39 cellular contexts compared by ENCODE assay signal in the genomic region with DNA sequence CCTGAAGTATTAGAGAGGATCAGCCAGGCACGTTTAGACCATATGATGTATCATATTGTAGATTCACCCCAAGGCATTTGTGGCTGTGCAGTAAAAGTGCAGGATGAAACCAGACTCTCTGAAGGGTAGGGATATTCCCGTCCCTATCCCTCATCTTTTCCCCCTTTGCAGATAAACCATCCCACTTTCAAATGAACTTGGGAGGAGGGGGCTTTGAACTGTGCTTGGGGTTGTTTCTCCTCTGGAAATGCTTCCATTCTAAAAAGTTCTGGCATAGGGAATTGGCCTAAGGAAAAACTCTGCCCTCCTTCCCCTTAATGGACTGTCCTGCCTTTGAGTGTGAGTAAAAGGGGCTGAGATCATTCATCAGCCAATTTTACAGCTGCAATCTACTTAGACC. TPM values are rescaled to one million over a fixed set of nuclear protein-coding genes. Genes with fewer than 3 reads are reported as not detected.
"Had no signal": no experiment of that assay in that cellular context is flagged by ENCODE, and none has a peak within 500 bp of the region (broad histone marks: within the 10 kb centered on the region; RNA-seq: fewer than 3 reads in every experiment).

No MANE protein-coding gene starts in this region.

- H3K27ac Mint-ChIP-seq: activated naive CD4-positive, alpha-beta T cell treated with anti-CD3 and anti-CD28 coated beads for 36 hours; activated naive CD4-positive, alpha-beta T cell treated with anti-CD3 and anti-CD28 coated beads, Interleukin-2, amount 10 ng/mL, durations not matched to agents 7 days and 5 days; activated naive CD4-positive, alpha-beta T cell treated with anti-CD3 and anti-CD28 coated beads, Interleukin-2, amount 50 U/mL, for 24 hours; activated naive CD8-positive, alpha-beta T cell; activated naive CD8-positive, alpha-beta T cell treated with anti-CD3 and anti-CD28 coated beads for 36 hours; activated naive CD8-positive, alpha-beta T cell treated with anti-CD3 and anti-CD28 coated beads, Interleukin-2, amount 10 ng/mL, durations not matched to agents 7 days and 5 days; activated naive CD8-positive, alpha-beta T cell treated with anti-CD3 and anti-CD28 coated beads, Interleukin-2, amount 50 U/mL, for 24 hours; activated T-cell treated with anti-CD3 and anti-CD28 coated beads, Interleukin-2, amount 50 U/mL, for 24 hours; activated T-cell treated with anti-CD3 and anti-CD28 coated beads, Interleukin-2, amount 50 U/mL, for 72 hours; activated T-helper 1 cell treated with anti-CD3 and anti-CD28 coated beads, Interleukin-12 subunit alpha, Interleukin-12 subunit beta, Interleukin-2, Interleukin-4 antibody, amounts not matched to agents 30 ng/mL and 10 ng/mL and 1 ng/mL, durations not matched to agents 14 hours and 24 hours and 36 hours; activated T-helper 17 cell treated with anti-CD3 and anti-CD28 coated beads, Interleukin-2, amount 50 U/mL, for 72 hours; activated T-helper 2 cell treated with anti-CD3 and anti-CD28 coated beads, Interferon-gamma antibody, Interleukin-2, Interleukin-4, amounts not matched to agents 10 μg/mL and 5 μg/mL and 100 μg/mL, durations not matched to agents 14 hours and 24 hours and 36 hours; brain had no signal

- H3K9me3 ChIP-seq: adrenal gland, ascending aorta, body of pancreas, breast epithelium had no signal

- H3K4me3 Mint-ChIP-seq: activated naive CD4-positive, alpha-beta T cell treated with anti-CD3 and anti-CD28 coated beads for 36 hours; activated naive CD4-positive, alpha-beta T cell treated with anti-CD3 and anti-CD28 coated beads, Interleukin-2, amount 10 ng/mL, durations not matched to agents 7 days and 5 days; activated naive CD4-positive, alpha-beta T cell treated with anti-CD3 and anti-CD28 coated beads, Interleukin-2, amount 50 U/mL, for 24 hours; activated naive CD8-positive, alpha-beta T cell; activated naive CD8-positive, alpha-beta T cell treated with anti-CD3 and anti-CD28 coated beads for 36 hours; activated naive CD8-positive, alpha-beta T cell treated with anti-CD3 and anti-CD28 coated beads, Interleukin-2, amount 10 ng/mL, durations not matched to agents 7 days and 5 days; activated naive CD8-positive, alpha-beta T cell treated with anti-CD3 and anti-CD28 coated beads, Interleukin-2, amount 50 U/mL, for 24 hours; activated T-cell treated with anti-CD3 and anti-CD28 coated beads, Interleukin-2, amount 50 U/mL, for 24 hours; activated T-cell treated with anti-CD3 and anti-CD28 coated beads, Interleukin-2, amount 50 U/mL, for 4 hours; activated T-cell treated with anti-CD3 and anti-CD28 coated beads, Interleukin-2, amount 50 U/mL, for 72 hours; activated T-helper 1 cell treated with anti-CD3 and anti-CD28 coated beads, Interleukin-12 subunit alpha, Interleukin-12 subunit beta, Interleukin-2, Interleukin-4 antibody, amounts not matched to agents 30 ng/mL and 10 ng/mL and 1 ng/mL, durations not matched to agents 14 hours and 24 hours and 36 hours; activated T-helper 17 cell treated with anti-CD3 and anti-CD28 coated beads, Interleukin-2, amount 50 U/mL, for 72 hours; brain; central memory CD8-positive, alpha-beta T cell had no signal

- H3K27me3 Mint-ChIP-seq: activated naive CD4-positive, alpha-beta T cell treated with anti-CD3 and anti-CD28 coated beads, Interleukin-2, amount 10 ng/mL, durations not matched to agents 7 days and 5 days; activated naive CD4-positive, alpha-beta T cell treated with anti-CD3 and anti-CD28 coated beads, Interleukin-2, amount 50 U/mL, for 24 hours; activated naive CD8-positive, alpha-beta T cell treated with anti-CD3 and anti-CD28 coated beads for 36 hours; activated naive CD8-positive, alpha-beta T cell treated with anti-CD3 and anti-CD28 coated beads, Interleukin-2, amount 50 U/mL, for 24 hours; activated T-helper 17 cell treated with anti-CD3 and anti-CD28 coated beads, Interleukin-2, amount 50 U/mL, for 72 hours; brain; central memory CD8-positive, alpha-beta T cell had no signal

- H3K4me1 Mint-ChIP-seq: activated naive CD4-positive, alpha-beta T cell treated with anti-CD3 and anti-CD28 coated beads, Interleukin-2, amount 10 ng/mL, durations not matched to agents 7 days and 5 days; activated naive CD4-positive, alpha-beta T cell treated with anti-CD3 and anti-CD28 coated beads, Interleukin-2, amount 50 U/mL, for 24 hours; activated naive CD8-positive, alpha-beta T cell treated with anti-CD3 and anti-CD28 coated beads for 36 hours; activated naive CD8-positive, alpha-beta T cell treated with anti-CD3 and anti-CD28 coated beads, Interleukin-2, amount 10 ng/mL, durations not matched to agents 7 days and 5 days; activated naive CD8-positive, alpha-beta T cell treated with anti-CD3 and anti-CD28 coated beads, Interleukin-2, amount 50 U/mL, for 24 hours; activated T-helper 17 cell treated with anti-CD3 and anti-CD28 coated beads, Interleukin-2, amount 50 U/mL, for 72 hours; brain; central memory CD8-positive, alpha-beta T cell had no signal

- H3K36me3 Mint-ChIP-seq: activated naive CD4-positive, alpha-beta T cell treated with anti-CD3 and anti-CD28 coated beads, Interleukin-2, amount 10 ng/mL, durations not matched to agents 7 days and 5 days; activated naive CD4-positive, alpha-beta T cell treated with anti-CD3 and anti-CD28 coated beads, Interleukin-2, amount 50 U/mL, for 24 hours; activated naive CD4-positive, alpha-beta T cell treated with anti-CD3 and anti-CD28 coated beads, Interleukin-2, amount 50 U/mL, for 72 hours; activated naive CD8-positive, alpha-beta T cell; activated naive CD8-positive, alpha-beta T cell treated with anti-CD3 and anti-CD28 coated beads for 36 hours; activated naive CD8-positive, alpha-beta T cell treated with anti-CD3 and anti-CD28 coated beads, Interleukin-2, amount 10 ng/mL, durations not matched to agents 7 days and 5 days had no signal

- H3K4me1 ChIP-seq: adrenal gland, ascending aorta, body of pancreas, breast epithelium had no signal

- H3K36me3 ChIP-seq: adrenal gland, ascending aorta, brain microvascular endothelial cell, breast epithelium, cardiac muscle cell had no signal

- H3K27me3 ChIP-seq: adrenal gland, ascending aorta, body of pancreas, brain microvascular endothelial cell, breast epithelium, cardiac muscle cell had no signal

- H3K9me3 Mint-ChIP-seq: activated naive CD4-positive, alpha-beta T cell treated with anti-CD3 and anti-CD28 coated beads for 36 hours; activated naive CD4-positive, alpha-beta T cell treated with anti-CD3 and anti-CD28 coated beads, Interleukin-2, amount 10 ng/mL, durations not matched to agents 7 days and 5 days; activated naive CD4-positive, alpha-beta T cell treated with anti-CD3 and anti-CD28 coated beads, Interleukin-2, amount 50 U/mL, for 24 hours; activated naive CD4-positive, alpha-beta T cell treated with anti-CD3 and anti-CD28 coated beads, Interleukin-2, amount 50 U/mL, for 72 hours; activated naive CD8-positive, alpha-beta T cell treated with anti-CD3 and anti-CD28 coated beads for 36 hours; activated naive CD8-positive, alpha-beta T cell treated with anti-CD3 and anti-CD28 coated beads, Interleukin-2, amount 10 ng/mL, durations not matched to agents 7 days and 5 days; activated naive CD8-positive, alpha-beta T cell treated with anti-CD3 and anti-CD28 coated beads, Interleukin-2, amount 50 U/mL, for 24 hours; activated T-cell treated with anti-CD3 and anti-CD28 coated beads, Interleukin-2, amount 50 U/mL, for 24 hours; activated T-cell treated with anti-CD3 and anti-CD28 coated beads, Interleukin-2, amount 50 U/mL, for 4 hours; activated T-cell treated with anti-CD3 and anti-CD28 coated beads, Interleukin-2, amount 50 U/mL, for 72 hours; activated T-helper 1 cell treated with anti-CD3 and anti-CD28 coated beads, Interleukin-12 subunit alpha, Interleukin-12 subunit beta, Interleukin-2, Interleukin-4 antibody, amounts not matched to agents 30 ng/mL and 10 ng/mL and 1 ng/mL, durations not matched to agents 14 hours and 24 hours and 36 hours; activated T-helper 17 cell treated with anti-CD3 and anti-CD28 coated beads, Interleukin-2, amount 50 U/mL, for 72 hours; activated T-helper 2 cell treated with anti-CD3 and anti-CD28 coated beads, Interferon-gamma antibody, Interleukin-2, Interleukin-4, amounts not matched to agents 10 μg/mL and 5 μg/mL and 100 μg/mL, durations not matched to agents 14 hours and 24 hours and 36 hours; central memory CD8-positive, alpha-beta T cell had no signal

- FAIRE-seq: astrocyte, bronchial epithelial cell had no signal

- ATAC-seq: activated naive CD4-positive, alpha-beta T cell treated with anti-CD3 and anti-CD28 coated beads, Interleukin-2, amount 50 U/mL, for 72 hours; activated naive CD8-positive, alpha-beta T cell treated with anti-CD3 and anti-CD28 coated beads, Interleukin-2, amount 50 U/mL, for 24 hours; activated T-cell treated with anti-CD3 and anti-CD28 coated beads, Interleukin-2, amount 50 U/mL, for 4 hours; activated T-cell treated with anti-CD3 and anti-CD28 coated beads, Interleukin-2, amount 50 U/mL, for 72 hours; activated T-helper 17 cell treated with anti-CD3 and anti-CD28 coated beads, Interleukin-2, amount 50 U/mL, for 72 hours; body of pancreas had no signal

- DNase-seq: activated effector memory CD4-positive, alpha-beta T cell treated with anti-CD3 and anti-CD28 coated beads, Interleukin-2, amount 50 U/mL, for 16 hours; activated effector memory CD4-positive, alpha-beta T cell treated with Interleukin-2 at 50 U/mL for 16 hours; activated gamma-delta T cell; activated naive CD4-positive, alpha-beta T cell; activated naive CD4-positive, alpha-beta T cell treated with anti-CD3 and anti-CD28 coated beads for 36 hours; activated naive CD4-positive, alpha-beta T cell treated with anti-CD3 and anti-CD28 coated beads, Interleukin-2, amount 10 ng/mL, durations not matched to agents 7 days and 5 days; activated naive CD4-positive, alpha-beta T cell treated with anti-CD3 and anti-CD28 coated beads, Interleukin-2, amount 50 U/mL, for 16 hours; activated naive CD4-positive, alpha-beta T cell treated with Interleukin-2 at 50 U/mL for 16 hours; activated naive CD8-positive, alpha-beta T cell treated with anti-CD3 and anti-CD28 coated beads for 36 hours; activated naive CD8-positive, alpha-beta T cell treated with anti-CD3 and anti-CD28 coated beads, Interleukin-2, amount 10 ng/mL, durations not matched to agents 7 days and 5 days; activated naive CD8-positive, alpha-beta T cell treated with anti-CD3 and anti-CD28 coated beads, Interleukin-2, amount 50 U/mL, for 24 hours; activated T-cell treated with anti-CD3 and anti-CD28 coated beads, Interleukin-2, amount 50 U/mL, for 1 hour; activated T-cell treated with anti-CD3 and anti-CD28 coated beads, Interleukin-2, amount 50 U/mL, for 24 hours; activated T-cell treated with anti-CD3 and anti-CD28 coated beads, Interleukin-2, amount 50 U/mL, for 4 hours; activated T-cell treated with anti-CD3 and anti-CD28 coated beads, Interleukin-2, amount 50 U/mL, for 48 hours; activated T-cell treated with anti-CD3 and anti-CD28 coated beads, Interleukin-2, amount 50 U/mL, for 72 hours; adrenal gland; amniotic stem cell; amygdala; anterior cingulate cortex; aorta; body of pancreas; brain microvascular endothelial cell; caudate nucleus; central memory CD4-positive, alpha-beta T cell; cerebellar nuclear complex had no signal

- H3K4me3 ChIP-seq: adrenal gland, ascending aorta, body of pancreas, breast epithelium, cardiac muscle cell had no signal

- H3K27ac ChIP-seq: adrenal gland, ascending aorta, body of pancreas, brain microvascular endothelial cell, breast epithelium, cardiac muscle cell had no signal

RNA-seq across cellular contexts. Expression of a gene that starts 23.8 kb away (rescaled TPM):
- total RNA-seq: ascending aorta had no signal
